Comparison of ENCODE assay signal across 8 cellular contexts in the genomic region with DNA sequence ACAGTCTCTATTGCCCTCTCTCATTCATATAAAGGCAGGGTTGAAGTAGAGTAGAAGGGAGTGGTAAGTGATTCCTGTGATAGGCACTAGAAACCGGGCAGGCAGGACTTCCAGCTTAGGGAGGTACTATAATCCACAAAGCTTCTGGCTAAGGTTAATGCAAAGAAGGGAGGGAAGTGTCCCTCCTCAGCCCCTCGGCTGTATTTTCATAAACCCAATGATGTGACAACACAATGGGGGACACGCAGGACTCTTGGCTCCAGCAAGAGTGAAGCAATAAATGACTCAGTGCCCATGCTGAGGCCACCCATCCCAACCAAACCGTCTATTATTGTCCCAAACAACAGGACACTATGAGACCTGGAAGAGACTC.
DNase-seq lines count a peak whose midpoint lies in the region; ATAC-seq, FAIRE-seq and TF ChIP-seq lines count a peak whose summit lies in the region.

No MANE protein-coding gene starts in this region.

- H3K9ac ChIP-seq in keratinocyte (ENCODE audit: control insufficient read depth, extremely low read depth, insufficient read depth, low read length): no peak overlapping the region

- 18 to 28% methylated on average over 4 of the region's 4 CpGs for WGBS in upper lobe of left lung, 2 donors

- FAIRE-seq in keratinocyte (lab: Jason Lieb, UNC) (peak; percentile 63), frontal cortex (lab: Jason Lieb, UNC) (no peak)

- H3K4me3 ChIP-seq in keratinocyte (ENCODE audit: control insufficient read depth in 2 of 3, extremely low read depth in 1 of 3, insufficient read depth in 2 of 3, low read depth in 1 of 3, low read length in 3 of 3) (no peak overlapping the region), upper lobe of left lung (no peak overlapping the region)

- H3K4me2 ChIP-seq in keratinocyte (ENCODE audit: control insufficient read depth, extremely low read depth, insufficient read depth, low read depth, low read length): peak overlapping the region; percentile 68

- H3K36me3 ChIP-seq in keratinocyte (ENCODE audit: control insufficient read depth in 2 of 2, extremely low read depth in 1 of 2, insufficient read depth in 2 of 2, low read length in 2 of 2) (peaks cover 4 to 40% of the 10 kb centered on the region in 2 experiments), upper lobe of left lung (peaks cover 0 to 4% (median 0%) of the 10 kb centered on the region in 4 donors)

- H3K4me3 Mint-ChIP-seq in activated CD8-positive, alpha-beta memory T cell treated with anti-CD3 and anti-CD28 coated beads, Interleukin-2, amount 10 ng/mL, durations not matched to agents 7 days and 5 days: peak overlapping the region; percentile 67
- peak overlapping the region; percentile 84 for H3K4me3 Mint-ChIP-seq in T-helper 17 cell

- H3K9me1 ChIP-seq in keratinocyte (ENCODE audit: control insufficient read depth, extremely low read depth, insufficient read depth, low read length): peaks cover 3% of the 10 kb centered on the region

- no peaks in the 10 kb centered on the region for H3K27me3 Mint-ChIP-seq in activated CD8-positive, alpha-beta memory T cell treated with anti-CD3 and anti-CD28 coated beads, Interleukin-2, amount 10 ng/mL, durations not matched to agents 7 days and 5 days
- no peaks in the 10 kb centered on the region for H3K27me3 Mint-ChIP-seq in T-helper 17 cell

- TF ChIP-seq EP300 in upper lobe of left lung (IDR thresholded peaks at IDR 0.05): no peak

- H3K27ac Mint-ChIP-seq in activated CD8-positive, alpha-beta memory T cell treated with anti-CD3 and anti-CD28 coated beads, Interleukin-2, amount 10 ng/mL, durations not matched to agents 7 days and 5 days: peak overlapping the region; percentile 88
- H3K27ac Mint-ChIP-seq in T-helper 17 cell: peak overlapping the region; percentile 100

- no peak for DNase-seq in activated CD8-positive, alpha-beta memory T cell treated with anti-CD3 and anti-CD28 coated beads, Interleukin-2, amount 10 ng/mL, durations not matched to agents 7 days and 5 days
- DNase-seq in activated CD8-positive, alpha-beta memory T cell treated with anti-CD3 and anti-CD28 coated beads, Interleukin-2, amount 50 U/mL, for 48 hours: no peak
- DNase-seq in T-helper 17 cell (no peak), keratinocyte (ENCODE audit: low read depth, low spot score) (no peak), upper lobe of left lung (no peak), hippocampal formation (lab: John Stamatoyannopoulos, UW) (no peak), frontal cortex (ENCODE audit: low spot score in 2 of 2) (no peak), DMS153 (lab: John Stamatoyannopoulos, UW) (no peak)

- H3K4me1 ChIP-seq in keratinocyte (ENCODE audit: control insufficient read depth, extremely low read depth, insufficient read depth, low read length) (peaks cover 65% of the 10 kb centered on the region), upper lobe of left lung (peaks cover 76 to 92% (median 90%) of the 10 kb centered on the region in 4 donors)

- H4K20me1 ChIP-seq in keratinocyte (ENCODE audit: control insufficient read depth, extremely low read depth, insufficient read depth, low read length): peaks cover 12% of the 10 kb centered on the region

- H3K79me2 ChIP-seq in keratinocyte (ENCODE audit: control insufficient read depth, insufficient read depth, low read length): peaks cover 100% of the 10 kb centered on the region

- TF ChIP-seq CTCF in keratinocyte (optimal IDR thresholded peaks at IDR 0.05 in 1 of 3, IDR thresholded peaks at IDR 0.05 in 1 of 3, conservative IDR thresholded peaks at IDR 0.05 in 1 of 3; ENCODE audit: extremely low read depth in 1 of 3, insufficient read depth in 2 of 3, low read length in 3 of 3): no peak
- TF ChIP-seq CTCF in upper lobe of left lung (IDR thresholded peaks at IDR 0.05): no peak

- no peaks in the 10 kb centered on the region for H3K9me3 Mint-ChIP-seq in activated CD8-positive, alpha-beta memory T cell treated with anti-CD3 and anti-CD28 coated beads, Interleukin-2, amount 10 ng/mL, durations not matched to agents 7 days and 5 days (ENCODE audit: low read depth)

- no peak for TF ChIP-seq POLR2A in upper lobe of left lung (IDR thresholded peaks at IDR 0.05)

- CTCF ChIA-PET in activated CD8-positive, alpha-beta memory T cell treated with anti-CD3 and anti-CD28 coated beads, Interleukin-2, amount 10 ng/mL, durations not matched to agents 7 days and 5 days (lab: Charles Lee): interaction anchor here (1.3 to 14.7 kb wide), 7 partner anchors 11 to 324 kb away, joined by 3 to 108 read pairs (median 6); no protein-coding TSS in a partner anchor

- H3K27me3 ChIP-seq in keratinocyte (ENCODE audit: control insufficient read depth, extremely low read depth, insufficient read depth, low read length) (no peaks in the 10 kb centered on the region), upper lobe of left lung (no peaks in the 10 kb centered on the region)

- H3K4me1 Mint-ChIP-seq in activated CD8-positive, alpha-beta memory T cell treated with anti-CD3 and anti-CD28 coated beads, Interleukin-2, amount 10 ng/mL, durations not matched to agents 7 days and 5 days: peaks cover 96% of the 10 kb centered on the region
- H3K4me1 Mint-ChIP-seq in T-helper 17 cell: peaks cover 83% of the 10 kb centered on the region

- H3K9me3 ChIP-seq in T-helper 17 cell (ENCODE audit: control insufficient read depth, low read length, poor library complexity, severe bottlenecking) (no peaks in the 10 kb centered on the region), keratinocyte (ENCODE audit: control insufficient read depth, low read depth, low read length) (no peaks in the 10 kb centered on the region), upper lobe of left lung (no peaks in the 10 kb centered on the region)

- ATAC-seq in activated CD8-positive, alpha-beta memory T cell treated with anti-CD3 and anti-CD28 coated beads, Interleukin-2, amount 10 ng/mL, durations not matched to agents 7 days and 5 days: no peak
- peak; percentile 4 for ATAC-seq in T-helper 17 cell
- ATAC-seq in upper lobe of left lung (ENCODE audit: low FRiP score in 2 of 2): peak; percentile 31 to 37

- H3K27ac ChIP-seq in keratinocyte (ENCODE audit: control insufficient read depth, insufficient read depth, low read length) (peak overlapping the region; percentile 70), upper lobe of left lung (peak overlapping the region; percentile 41 to 65 (median 60))

- H3K36me3 Mint-ChIP-seq in activated CD8-positive, alpha-beta memory T cell treated with anti-CD3 and anti-CD28 coated beads, Interleukin-2, amount 10 ng/mL, durations not matched to agents 7 days and 5 days: peaks cover 80% of the 10 kb centered on the region
- H3K36me3 Mint-ChIP-seq in T-helper 17 cell (ENCODE audit: low read depth): peaks cover 19% of the 10 kb centered on the region

- dilution Hi-C loops in keratinocyte (cut with MboI; ENCODE audit: extremely low pct_ligation_motif_present, low sequenced_read_pairs): no loop called here

- H2AFZ ChIP-seq in keratinocyte (ENCODE audit: control insufficient read depth, low read length): no peak overlapping the region
